Comparison of ENCODE assay signal across 8 cellular contexts in the genomic region with DNA sequence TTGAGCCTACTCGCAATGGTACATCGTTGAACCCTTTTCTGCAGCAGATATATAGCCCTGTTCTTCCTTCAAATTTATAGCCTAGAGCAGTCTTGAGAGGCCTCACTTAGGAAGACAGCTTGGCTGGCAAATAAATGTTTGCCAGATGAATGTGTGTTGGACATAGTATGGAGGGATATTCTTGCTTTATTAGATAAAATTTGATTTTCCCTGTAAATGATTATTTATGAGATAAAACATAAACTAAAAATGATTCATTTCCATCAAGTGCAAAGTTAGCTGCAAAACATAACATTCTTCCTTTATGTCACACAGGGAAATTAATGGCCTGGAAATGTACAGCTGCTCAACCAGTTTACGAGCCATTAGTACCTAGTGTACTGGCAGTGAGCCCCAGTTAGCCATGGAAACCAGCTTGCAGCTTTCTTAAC.
DNase-seq lines count a peak whose midpoint lies in the region; ATAC-seq and TF ChIP-seq lines count a peak whose summit lies in the region.
"Had no signal": no experiment of that assay in that cellular context is flagged by ENCODE, and none has a peak within 500 bp of the region (broad histone marks: within the 10 kb centered on the region; RNA-seq: fewer than 3 reads in every experiment).

No MANE protein-coding gene starts in this region.

- H3K9me3 Mint-ChIP-seq in nephron, result no peaks in the 10 kb centered on the region

- H3K36me3 Mint-ChIP-seq in nephron (ENCODE audit: low read depth), result no peaks in the 10 kb centered on the region

- intact Hi-C loops in mucosa of descending colon (cut with DNase I, micrococcal nuclease), result no loop called here

- H3K4me1 Mint-ChIP-seq in nephron, result peaks cover 88% of the 10 kb centered on the region

- no peak overlapping the region for H3K4me3 Mint-ChIP-seq in nephron

- no peaks in the 10 kb centered on the region for H3K36me3 ChIP-seq in mucosa of descending colon (ENCODE audit: low read depth)

- H3K4me3 ChIP-seq in mucosa of descending colon, result no peak overlapping the region

- H3K4me1 ChIP-seq in mucosa of descending colon (ENCODE audit: low read depth), result peaks cover 39% of the 10 kb centered on the region

- H3K27ac Mint-ChIP-seq in nephron, result peak overlapping the region; percentile 65 to 81 (median 76)

- no peaks in the 10 kb centered on the region for H3K27me3 Mint-ChIP-seq in nephron (ENCODE audit: low read depth)

- TF ChIP-seq CTCF in nephron (IDR thresholded peaks at IDR 0.05; ENCODE audit: unreplicated experiment in 3 of 3) (no peak), mucosa of descending colon (IDR thresholded peaks at IDR 0.05) (no peak)

- no peaks in the 10 kb centered on the region for H3K9me3 ChIP-seq in mucosa of descending colon

- ATAC-seq in mucosa of descending colon, result no peak

- DNase-seq in EL, result peak; percentile 59
- peak; percentile 98 for DNase-seq in NCI-H1694 treated with DMSO at 0.1 percent for 48 hours (lab: John Stamatoyannopoulos, UW)
- DNase-seq in amniotic epithelial cell (ENCODE audit: low read depth), result peak; percentile 73
- no peak for DNase-seq in mucosa of descending colon
- no peak for DNase-seq in NAMALWA (ENCODE audit: low spot score)
- no peak for DNase-seq in GOT3 (lab: John Stamatoyannopoulos, UW)
- DNase-seq: stimulated activated CD4-positive, alpha-beta T cell treated with anti-CD3 and anti-CD28 coated beads, Interleukin-4, amount 100 ng/mL, for 4 hours had no signal

Comparison
In these comparisons a context has a peak if more than half of its experiments do, and no peak if none do; other contexts are left out.
1. DNase-seq: peak in EL (single experiment), NCI-H1694 treated with DMSO at 0.1 percent for 48 hours (single experiment) and amniotic epithelial cell (single experiment); none in mucosa of descending colon (0 of 3), NAMALWA (single experiment) and GOT3 (single experiment).